1 cellular context compared by ENCODE assay signal in genomic region chr2:136122654-136123053, GRCh38.
TF ChIP-seq lines count a peak whose summit lies in the region.

No MANE protein-coding gene starts in this region.

TF ChIP-seq in GM12878, 131 proteins besides CTCF, POLR2A, EP300 and RAD21 (continued from another document):
- peak; percentile 10; the same call in 1 of the 2 replicates for TF ChIP-seq SPI1 (IDR thresholded peaks at IDR 0.05; ENCODE audit: borderline replicate concordance, insufficient read depth, low read depth, low read length)
